22 cellular contexts compared by ENCODE assay signal in genomic region chr12:120094485-120094884, GRCh38. TPM values are rescaled to one million over a fixed set of nuclear protein-coding genes. Genes with fewer than 3 reads are reported as not detected.
A peak's percentile ranks its signal among the peaks of the same experiment; 100 is the strongest.
DNase-seq lines count a peak whose midpoint lies in the region; ATAC-seq, FAIRE-seq and TF ChIP-seq lines count a peak whose summit lies in the region.
"Had no signal": no experiment of that assay in that cellular context is flagged by ENCODE, and none has a peak within 500 bp of the region (broad histone marks: within the 10 kb centered on the region; RNA-seq: fewer than 3 reads in every experiment).

No MANE protein-coding gene starts in this region.

- peaks cover 30% of the 10 kb centered on the region for H3K4me1 ChIP-seq in GM23338 (ENCODE audit: insufficient read depth)
- H3K4me1 ChIP-seq in OCI-LY1 (ENCODE audit: insufficient read depth, low read length, severe bottlenecking): peaks cover 31% of the 10 kb centered on the region
- H3K4me1 ChIP-seq in H1 (replicated peaks in 1 of 4; ENCODE audit: control insufficient read depth in 3 of 4, insufficient read depth in 4 of 4, low read length in 3 of 4): peaks cover 6 to 38% (median 29%) of the 10 kb centered on the region in 4 experiments
- no peaks in the 10 kb centered on the region for H3K4me1 ChIP-seq in osteoblast (ENCODE audit: insufficient read depth, low read length)
- H3K4me1 ChIP-seq: lower lobe of right lung, thyroid gland had no signal

- H3K27ac Mint-ChIP-seq in GM23338: peak overlapping the region; percentile 96

- H3K4ac ChIP-seq in H1 (replicated peaks; ENCODE audit: insufficient read length, low read depth, low read length): peak overlapping the region; percentile 87

- peak overlapping the region; percentile 62 for H4K91ac ChIP-seq in H1 (replicated peaks; ENCODE audit: insufficient read length, low read length)

- no peaks in the 10 kb centered on the region for H3K9me3 ChIP-seq in OCI-LY1 (ENCODE audit: low read length)
- no peaks in the 10 kb centered on the region for H3K9me3 ChIP-seq in H1 (ENCODE audit: insufficient read depth in 2 of 2, low read depth in 1 of 2, low read length in 1 of 2)
- no peaks in the 10 kb centered on the region for H3K9me3 ChIP-seq in osteoblast (ENCODE audit: low read depth, low read length)
- H3K9me3 ChIP-seq: BLaER1 treated with 17β-estradiol and CSF1 and Interleukin-3, amounts not matched to agents 10 nM and 100 nM; gastroesophageal sphincter; lower lobe of right lung; spleen; thyroid gland had no signal

- H4K8ac ChIP-seq in H1 (ENCODE audit: extremely low read depth, insufficient read depth, low read length): peak overlapping the region; percentile 11; the same call in 1 of the 2 replicates

- TF ChIP-seq EP300 in H1 (IDR thresholded peaks at IDR 0.05; ENCODE audit: borderline replicate concordance in 1 of 2, low read depth in 2 of 2, low read length in 2 of 2): no peak

- peak overlapping the region; percentile 38; the same call in 1 of the 2 replicates for H3K9ac ChIP-seq in OCI-LY1 (ENCODE audit: low read length)
- H3K9ac ChIP-seq in H1 (replicated peaks in 1 of 4; ENCODE audit: extremely low read depth in 1 of 4, low read depth in 3 of 4, low read length in 3 of 4): peak overlapping the region in 1 of 4 experiments; percentile 19; a peak in 2 of 7 replicates

- peak overlapping the region; percentile 13 for H3K18ac ChIP-seq in H1 (ENCODE audit: extremely low read depth, low read length)

- TF ChIP-seq CTCF in GM23338 (conservative IDR thresholded peaks at IDR 0.05; ENCODE audit: low read depth in 2 of 2): no peak
- TF ChIP-seq CTCF in OCI-LY1 (IDR thresholded peaks at IDR 0.05; ENCODE audit: low read length): no peak
- TF ChIP-seq CTCF in H1 (IDR thresholded peaks at IDR 0.05; ENCODE audit: control extremely low read depth in 1 of 3, insufficient read depth in 1 of 3, low read depth in 1 of 3, low read length in 3 of 3): no peak
- TF ChIP-seq CTCF in osteoblast (IDR thresholded peaks at IDR 0.05; ENCODE audit: extremely low read depth, low read depth, low read length): no peak
- no peak for TF ChIP-seq CTCF in GM10266 (IDR thresholded peaks at IDR 0.05; ENCODE audit: control insufficient read depth, insufficient read depth, low read depth, missing control alignments)

- peak overlapping the region; percentile 69 for H3K4me2 ChIP-seq in GM23338
- no peak overlapping the region; the same call in 1 of the 2 replicates for H3K4me2 ChIP-seq in OCI-LY1 (ENCODE audit: low read length)
- H3K4me2 ChIP-seq in H1 (ENCODE audit: insufficient read depth in 1 of 2, low read depth in 2 of 2, low read length in 2 of 2): peak overlapping the region; percentile 15 to 57; a peak in 3 of 4 replicates
- no peak overlapping the region for H3K4me2 ChIP-seq in osteoblast (ENCODE audit: insufficient read depth, low read length)

- peaks cover 12% of the 10 kb centered on the region for H3K27me3 Mint-ChIP-seq in GM23338 (ENCODE audit: insufficient read depth, low read depth, poor library complexity)
- H3K27me3 Mint-ChIP-seq: naive thymus-derived CD4-positive, alpha-beta T cell had no signal

- H3K79me2 ChIP-seq in GM23338 (replicated peaks; ENCODE audit: insufficient read depth) (no peaks in the 10 kb centered on the region), OCI-LY1 (ENCODE audit: insufficient read depth, low read length) (no peaks in the 10 kb centered on the region), H1 (ENCODE audit: control insufficient read depth in 1 of 2, insufficient read depth in 2 of 2, low read length in 2 of 2) (peaks cover 0 to under 1% of the 10 kb centered on the region in 2 experiments; a peak in 1 of 4 replicates), osteoblast (ENCODE audit: insufficient read depth, low read length) (peaks cover 15% of the 10 kb centered on the region)

- no peak overlapping the region for H2BK20ac ChIP-seq in H1 (ENCODE audit: low read length)

- H3K4me1 Mint-ChIP-seq in GM23338: peaks cover 59% of the 10 kb centered on the region

- no peak for TF ChIP-seq RAD21 in H1 (IDR thresholded peaks at IDR 0.05 in 1 of 2, conservative IDR thresholded peaks at IDR 0.05 in 1 of 2; ENCODE audit: low read depth in 2 of 2, low read length in 2 of 2)

- H3K56ac ChIP-seq in H1 (replicated peaks; ENCODE audit: insufficient read length, low read depth, low read length): no peak overlapping the region

- 0 out of 2 replicates have a peak, but pooled peaks cover 3% of the 10 kb centered on the region for H3K79me1 ChIP-seq in H1 (ENCODE audit: low read depth, low read length)

- peak overlapping the region; percentile 31 for H3K14ac ChIP-seq in H1 (ENCODE audit: insufficient read length)

- no peak overlapping the region for H2AFZ ChIP-seq in GM23338
- H2AFZ ChIP-seq in OCI-LY1 (ENCODE audit: low read length): no peak overlapping the region
- no peak overlapping the region for H2AFZ ChIP-seq in H1 (ENCODE audit: low read length)
- no peak overlapping the region for H2AFZ ChIP-seq in osteoblast (ENCODE audit: low read length)

- no peak overlapping the region for H3K4me3 ChIP-seq in GM23338
- H3K4me3 ChIP-seq in OCI-LY1 (ENCODE audit: low read depth, low read length, poor library complexity, severe bottlenecking): no peak overlapping the region
- no peak overlapping the region for H3K4me3 ChIP-seq in H1 (ENCODE audit: extremely low read depth in 1 of 4, insufficient read depth in 2 of 4, low read depth in 3 of 4, low read length in 4 of 4)
- no peak overlapping the region for H3K4me3 ChIP-seq in osteoblast (ENCODE audit: insufficient read depth, low read length)
- H3K4me3 ChIP-seq: BLaER1 treated with 17β-estradiol and CSF1 and Interleukin-3, amounts not matched to agents 10 nM and 100 nM; gastroesophageal sphincter; lower lobe of right lung; spleen; thyroid gland had no signal

- H3K36me3 Mint-ChIP-seq in GM23338 (ENCODE audit: low read depth): peaks cover 31% of the 10 kb centered on the region

- H2BK12ac ChIP-seq in H1 (ENCODE audit: low read depth, low read length): peak overlapping the region; percentile 50; the same call in 1 of the 2 replicates

- H2BK120ac ChIP-seq in H1 (replicated peaks; ENCODE audit: low read depth, low read length): peak overlapping the region; percentile 43

- peaks cover 13% of the 10 kb centered on the region for H3F3A ChIP-seq in GM23338 (replicated peaks; ENCODE audit: low read depth)
- no peaks in the 10 kb centered on the region for H3F3A ChIP-seq in OCI-LY1 (ENCODE audit: insufficient read depth, low read length)

- DNase-seq in GM23338 (ENCODE audit: low spot score) (no peak), H1 (ENCODE audit: low read depth in 1 of 2, low spot score in 2 of 2) (no peak), osteoblast (ENCODE audit: insufficient read length, low spot score, missing footprints) (peak; percentile 68), GM10266 (ENCODE audit: extremely low spot score) (no peak), NCI-H526 treated with DMSO at 0.1 percent for 48 hours (lab: John Stamatoyannopoulos, UW) (no peak), NCI-H1436 treated with DMSO at 0.1 percent for 48 hours (lab: John Stamatoyannopoulos, UW) (no peak)
- DNase-seq: activated gamma-delta T cell; dermis blood vessel endothelial cell; GDM1; Karpas-422; lower lobe of right lung; naive thymus-derived CD4-positive, alpha-beta T cell; NCI-H1105 treated with DMSO at 0.1 percent for 48 hours; NK-92 treated with Interleukin-12 subunit alpha and Interleukin-12 subunit beta, amount 100 ng/mL, for 24 hours; spleen; T-helper 2 cell; thyroid gland had no signal

- CTCF ChIA-PET in H1 (lab: Charles Lee; ENCODE audit: partially characterized antibody): interaction anchor here (1.2 to 2.6 kb wide), 4 partner anchors 8 to 127 kb away, joined by 3 to 12 read pairs (median 6); partner anchors contain the start of gene BICDL1

- H4K20me1 ChIP-seq in GM23338 (replicated peaks; ENCODE audit: insufficient read depth): no peaks in the 10 kb centered on the region
- no peaks in the 10 kb centered on the region for H4K20me1 ChIP-seq in OCI-LY1 (ENCODE audit: insufficient read depth, low read length)
- peaks cover 0 to 8% of the 10 kb centered on the region in 2 experiments for H4K20me1 ChIP-seq in H1 (replicated peaks in 1 of 2; ENCODE audit: control insufficient read depth in 1 of 2, insufficient read depth in 2 of 2, low read length in 2 of 2)
- H4K20me1 ChIP-seq in osteoblast (ENCODE audit: insufficient read depth, low read length): peaks cover 17% of the 10 kb centered on the region

- FAIRE-seq in H1 (lab: Jason Lieb, UNC): no peak
- FAIRE-seq: GM12892 had no signal

- peak; percentile 4; the same call in 2 of the 3 replicates for ATAC-seq in GM23338
- ATAC-seq: activated CD4-positive, CD25-positive, alpha-beta regulatory T cell treated with anti-CD3 and anti-CD28 coated beads, Interleukin-2, amount 50 U/mL, for 24 hours; gastroesophageal sphincter had no signal

- peak overlapping the region; percentile 95 for H3K27ac ChIP-seq in GM23338 (ENCODE audit: low read depth)
- peak overlapping the region; percentile 67 for H3K27ac ChIP-seq in OCI-LY1 (ENCODE audit: low read depth, low read length, poor library complexity, severe bottlenecking)
- H3K27ac ChIP-seq in H1 (ENCODE audit: low read depth, low read length): peak overlapping the region; percentile 59; the same call in 1 of the 2 replicates
- no peak overlapping the region for H3K27ac ChIP-seq in osteoblast (ENCODE audit: low read depth, low read length)
- H3K27ac ChIP-seq: BLaER1 treated with 17β-estradiol and CSF1 and Interleukin-3, amounts not matched to agents 10 nM and 100 nM; lower lobe of right lung; thyroid gland had no signal

- H2BK5ac ChIP-seq in H1 (ENCODE audit: low read depth, low read length): peak overlapping the region; percentile 75

- H3K4me3 Mint-ChIP-seq in GM23338: peak overlapping the region; percentile 29; the same call in 1 of the 3 replicates
- H3K4me3 Mint-ChIP-seq: naive thymus-derived CD4-positive, alpha-beta T cell had no signal

- no peaks in the 10 kb centered on the region for H3K23me2 ChIP-seq in H1 (ENCODE audit: low read depth, low read length)

- TF ChIP-seq POLR2A in H1 (IDR thresholded peaks at IDR 0.05; ENCODE audit: control extremely low read depth in 1 of 2, low read depth in 2 of 2, low read length in 2 of 2): no peak

- no peak overlapping the region for H4K5ac ChIP-seq in H1 (ENCODE audit: insufficient read length, low read depth, low read length)

- H3K23ac ChIP-seq in H1 (ENCODE audit: insufficient read length): no peak overlapping the region

- H3K27me3 ChIP-seq in GM23338 (ENCODE audit: insufficient read depth): no peaks in the 10 kb centered on the region
- no peaks in the 10 kb centered on the region for H3K27me3 ChIP-seq in OCI-LY1 (ENCODE audit: insufficient read depth, low read length)
- no peaks in the 10 kb centered on the region for H3K27me3 ChIP-seq in H1 (replicated peaks in 1 of 4; ENCODE audit: control insufficient read depth in 3 of 4, extremely low read depth in 1 of 4, insufficient read depth in 3 of 4, low read length in 3 of 4)
- H3K27me3 ChIP-seq in osteoblast (ENCODE audit: insufficient read depth, low read length): no peaks in the 10 kb centered on the region
- H3K27me3 ChIP-seq: BLaER1 treated with 17β-estradiol and CSF1 and Interleukin-3, amounts not matched to agents 10 nM and 100 nM; gastroesophageal sphincter; spleen; thyroid gland had no signal

- H2BK15ac ChIP-seq in H1 (ENCODE audit: low read length): peak overlapping the region; percentile 81

- 78% methylated on average over 9 of the region's 9 CpGs; no CpG with 5 or more reads in 1 of the 2 experiments for WGBS in H1 (ENCODE audit: extremely low coverage in 1 of 2, insufficient coverage in 1 of 2, insufficient read length in 1 of 2, insufficient replicate concordance in 2 of 2, low coverage in 1 of 2, low lambda C conversion rate in 2 of 2, missing lambda C conversion rate in 1 of 2), 2 experiments

- H3K9me3 Mint-ChIP-seq in GM23338: no peaks in the 10 kb centered on the region

- no peaks in the 10 kb centered on the region; the same call in 1 of the 2 replicates for H3K36me3 ChIP-seq in GM23338 (ENCODE audit: insufficient read depth)
- H3K36me3 ChIP-seq in OCI-LY1 (ENCODE audit: insufficient read depth, low read length): peaks cover 62% of the 10 kb centered on the region
- peaks cover 0 to 12% (median 8%) of the 10 kb centered on the region in 4 experiments; a peak in 6 of 8 replicates for H3K36me3 ChIP-seq in H1 (ENCODE audit: control insufficient read depth in 2 of 4, insufficient read depth in 4 of 4, low read length in 3 of 4)
- peaks cover 38% of the 10 kb centered on the region for H3K36me3 ChIP-seq in osteoblast (ENCODE audit: insufficient read depth, low read length)

- peak overlapping the region; percentile 90; the same call in 1 of the 2 replicates for H2AK5ac ChIP-seq in H1 (ENCODE audit: low read depth, low read length)

- POLR2A ChIA-PET in H1 (lab: Charles Lee; ENCODE audit: partially characterized antibody): interaction anchor here (0.5 to 11.7 kb wide), 16 partner anchors 9 to 203 kb away, joined by 3 to 96 read pairs (median 4); partner anchors contain the start of genes GCN1, RAB35, RNU4-1 and RNU4-2

- H3K9me2 ChIP-seq in GM23338 (ENCODE audit: insufficient read depth): no peaks in the 10 kb centered on the region
- H3K9me2 ChIP-seq in OCI-LY1 (ENCODE audit: low read depth, low read length): no peaks in the 10 kb centered on the region

RNA-seq across cellular contexts. Expression of gene RAB35, which starts 22.1 kb away (rescaled TPM):
- total RNA-seq in GM23338 (2014; rRNA removed; shearing (Covaris generic)): 15.9 and 16.9 TPM in 2 replicates
- 9.9 and 12.6 TPM in 2 replicates for polyA plus RNA-seq in GM23338 (2016; fragmentation: Nextera tagmentation; extraction: Ambion mirVana)
- 39.0 and 45.7 TPM in 2 replicates for total RNA-seq in H1 (2021; fragmentation: NEBNext Ultra II Directional; extraction: Animal tissue kit (Norgen Biotek cat#: 25700))
- 33.4 and 45.8 TPM in 2 replicates for polyA plus RNA-seq in H1 (2011; rRNA removed)
- polyA plus RNA-seq in H1 (2011; cell fraction: cytosol; rRNA removed): 29.0 TPM
- 37.5 TPM for polyA plus RNA-seq in H1 (2011; cell fraction: nucleus; rRNA removed)
- polyA plus RNA-seq in H1 (2012, experiment 1 of 2): 35.9 to 43.8 TPM (median 40.9 TPM) in 4 replicates
- 38.3 TPM for polyA plus RNA-seq in H1 (2012, experiment 2 of 2)
- polyA plus RNA-seq in H1 (2013, experiment 1 of 2): 27.7 TPM
- polyA plus RNA-seq in H1 (2013, experiment 2 of 2): 29.3 TPM
- 34.0 and 46.0 TPM in 2 replicates for polyA minus RNA-seq in H1 (2011; rRNA and poly(A)+ RNA removed)
- 16.2 TPM for polyA minus RNA-seq in H1 (2011; cell fraction: cytosol; rRNA and poly(A)+ RNA removed)
- polyA minus RNA-seq in H1 (2011; cell fraction: nucleus; rRNA and poly(A)+ RNA removed): 12.0 TPM
- total RNA-seq in osteoblast: 25.0 and 27.4 TPM in 2 replicates

Comparison
In these comparisons a context has a peak if more than half of its experiments do, and no peak if none do; other contexts are left out.
1. H3K4me2 ChIP-seq: peak in GM23338 (single experiment) and H1 (2 of 2); none in OCI-LY1 (single experiment) and osteoblast (single experiment).